8 cellular contexts compared by ENCODE assay signal in the genomic region with DNA sequence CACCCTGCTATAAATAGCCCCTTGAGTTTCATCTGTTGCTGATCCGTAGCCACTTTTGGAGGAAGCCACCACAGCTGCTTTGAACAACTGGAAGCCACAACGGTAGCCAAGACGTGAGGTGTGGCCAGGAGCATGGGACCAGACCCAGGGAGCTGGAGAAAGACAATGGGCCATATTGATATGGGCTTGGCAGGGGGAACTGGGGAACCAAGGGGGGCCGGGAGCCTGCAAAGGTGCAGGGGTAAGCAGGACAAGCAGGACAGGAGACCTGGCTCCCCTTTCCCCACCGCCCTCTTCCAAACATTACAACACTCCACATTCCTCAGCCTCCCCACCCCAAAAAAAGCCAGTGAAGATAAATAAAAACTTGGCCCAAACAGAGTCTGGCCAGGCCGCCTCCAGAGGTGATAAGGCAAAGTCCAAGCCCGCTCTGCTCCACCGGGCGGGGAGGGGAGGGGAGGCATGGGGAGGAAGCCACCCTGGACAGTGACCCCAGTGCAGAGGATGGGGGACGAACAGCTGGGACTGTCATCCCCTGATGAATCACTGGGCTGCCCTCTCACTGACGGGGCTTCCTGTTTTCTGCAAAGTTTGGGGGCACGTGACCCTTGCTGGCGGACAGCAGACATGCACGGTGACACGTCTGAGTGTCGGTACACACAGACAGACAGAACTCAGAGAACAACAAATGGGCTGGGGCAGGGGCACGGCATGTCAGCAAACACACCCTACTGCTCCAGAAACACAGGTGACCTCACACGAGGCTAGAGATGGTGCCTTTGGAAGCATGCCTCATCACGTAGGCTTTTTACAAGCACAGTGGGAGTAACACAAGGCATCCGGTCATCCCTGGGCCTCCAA.
DNase-seq lines count a peak whose midpoint lies in the region; TF ChIP-seq lines count a peak whose summit lies in the region.

No MANE protein-coding gene starts in this region.

- no TSS peak for BruUV-seq in MCF 10A (replicated peaks; lab: Mats Ljungman, UMichigan)

- 20 to 23% methylated on average over 20 of the region's 20 CpGs for WGBS in lower leg skin, 2 donors
- 17% methylated on average over 10 of the region's 20 CpGs for WGBS in suprapubic skin

- no peak for TF ChIP-seq EP300 in suprapubic skin (IDR thresholded peaks at IDR 0.05)

- H3K27me3 ChIP-seq in suprapubic skin = no peaks in the 10 kb centered on the region

- POLR2A ChIA-PET in MCF 10A (lab: Yijun Ruan, JAX) = no interaction called here

- peaks cover 2% of the 10 kb centered on the region for H3K4me1 Mint-ChIP-seq in MCF 10A (ENCODE audit: insufficient read depth, unreplicated experiment)

- TF ChIP-seq POLR2A in lower leg skin (IDR thresholded peaks at IDR 0.05) (no peak), suprapubic skin (IDR thresholded peaks at IDR 0.05) (no peak)

- H3K4me1 ChIP-seq in suprapubic skin = peaks cover 97% of the 10 kb centered on the region

- peaks cover 10% of the 10 kb centered on the region for H3K36me3 ChIP-seq in suprapubic skin

- TF ChIP-seq CTCF in MCF 10A (IDR thresholded peaks at IDR 0.05; ENCODE audit: unreplicated experiment) (no peak), lower leg skin (IDR thresholded peaks at IDR 0.05) (peak in 1 of 3 donors; percentile 98), suprapubic skin (IDR thresholded peaks at IDR 0.05) (no peak)

- H3K27ac Mint-ChIP-seq in MCF 10A (ENCODE audit: low read depth, unreplicated experiment) = no peak overlapping the region

- peaks cover 6% of the 10 kb centered on the region for H3K27me3 Mint-ChIP-seq in MCF 10A (ENCODE audit: insufficient read depth, unreplicated experiment)

- DNase-seq in LHCN-M2 (ENCODE audit: low read depth) = peak; percentile 91
- DNase-seq in MCF 10A (ENCODE audit: unreplicated experiment) = peak; percentile 8
- DNase-seq in lower leg skin (ENCODE audit: low spot score in 2 of 2) = peak; percentile 93 to 98
- DNase-seq in suprapubic skin (ENCODE audit: low spot score in 2 of 2) = peak; percentile 90 to 94
- no peak for DNase-seq in NCI-H187 treated with DMSO at 0.1 percent for 48 hours (lab: John Stamatoyannopoulos, UW)
- DNase-seq in inferior parietal cortex (ENCODE audit: extremely low spot score) = no peak
- DNase-seq in COLO668 (lab: John Stamatoyannopoulos, UW; ENCODE audit: unreplicated experiment) = no peak
- DNase-seq in D341Med (ENCODE audit: low spot score) = no peak

- H3K4me3 Mint-ChIP-seq in MCF 10A (ENCODE audit: unreplicated experiment) = no peak overlapping the region

- no peaks in the 10 kb centered on the region for H3K36me3 Mint-ChIP-seq in MCF 10A (ENCODE audit: insufficient read depth, unreplicated experiment)

- intact Hi-C loops in MCF 10A (cut with micrococcal nuclease) = no loop called here
- intact Hi-C loops in lower leg skin (cut with DNase I; ENCODE audit: low total_unique reads) = no loop called here

- no peaks in the 10 kb centered on the region for H3K9me3 Mint-ChIP-seq in MCF 10A (ENCODE audit: unreplicated experiment)

- H3K9me3 ChIP-seq in suprapubic skin = no peaks in the 10 kb centered on the region

- H3K4me3 ChIP-seq in lower leg skin (ENCODE audit: low read depth, poor library complexity, severe bottlenecking) = no peak overlapping the region
- H3K4me3 ChIP-seq in suprapubic skin = no peak overlapping the region

- CTCF ChIA-PET in MCF 10A (lab: Yijun Ruan, JAX) = interaction anchor here (0.5 to 6.7 kb wide), 4 partner anchors 14 to 1274 kb away, joined by 3 to 61 read pairs (median 20); no protein-coding TSS in a partner anchor

- peak overlapping the region; percentile 88 for H3K27ac ChIP-seq in suprapubic skin

Comparison
In these comparisons a context has a peak if more than half of its experiments do, and no peak if none do; other contexts are left out.
1. DNase-seq: peak in LHCN-M2 (single experiment), MCF 10A (single experiment), lower leg skin (2 of 2) and suprapubic skin (2 of 2); none in NCI-H187 treated with DMSO at 0.1 percent for 48 hours (single experiment), inferior parietal cortex (single experiment), COLO668 (single experiment) and D341Med (single experiment).